In the genomic region with DNA sequence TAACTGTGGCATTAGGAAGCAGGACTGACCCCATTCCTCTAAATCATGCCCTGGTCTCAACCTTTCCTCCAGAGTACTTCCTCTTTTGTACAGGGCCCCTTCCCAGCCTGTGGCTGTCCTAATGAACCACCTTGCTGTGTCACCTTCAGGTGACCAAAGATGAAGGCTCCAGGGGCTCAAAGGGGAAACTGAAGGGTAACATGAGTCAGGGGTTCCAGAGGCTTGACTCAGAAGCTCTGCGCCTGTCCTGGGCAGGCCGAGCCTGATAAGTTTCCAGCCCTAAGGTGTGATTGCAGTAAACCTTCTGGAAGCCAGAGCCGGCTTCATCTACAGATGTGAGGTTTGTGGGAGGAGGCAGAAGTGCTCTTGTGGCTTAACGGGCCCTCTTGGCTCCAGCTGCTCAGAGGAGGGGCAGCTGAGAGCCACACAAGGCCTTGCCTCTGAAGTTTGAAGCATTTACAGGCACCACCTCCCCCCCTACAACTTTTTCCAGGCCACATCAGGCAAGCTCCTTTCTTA, we compare ENCODE assay signal across 1 cellular context.
A peak's percentile ranks its signal among the peaks of the same experiment; 100 is the strongest.
TF ChIP-seq lines count a peak whose summit lies in the region.

No MANE protein-coding gene starts in this region.

TF ChIP-seq in K562, 482 proteins besides CTCF, POLR2A, EP300 and RAD21 (continued from another document and continues in another):
- TF ChIP-seq ATF2 (CRISPR knock-in tag; IDR thresholded peaks at IDR 0.05) (no peak), CREB3 (tag; conservative IDR thresholded peaks at IDR 0.05; ENCODE audit: low read depth) (peak; percentile 66), ZNF764 (CRISPR knock-in tag; IDR thresholded peaks at IDR 0.05; ENCODE audit: low read depth) (no peak), STAT5A (IDR thresholded peaks at IDR 0.05; ENCODE audit: borderline replicate concordance, low read length) (0 out of 2 replicates have a peak, but pooled peaks have one; percentile 10), AFF1 (IDR thresholded peaks at IDR 0.05; ENCODE audit: low read depth in 1 of 2, partially characterized antibody in 2 of 2) (peak in 1 of 2 experiments; percentile 42), RUNX1 (IDR thresholded peaks at IDR 0.05; ENCODE audit: low read depth) (no peak), RFX5 (IDR thresholded peaks at IDR 0.05; ENCODE audit: low read depth, low read length) (no peak), ZNF644 (tag; IDR thresholded peaks at IDR 0.05; ENCODE audit: low read depth) (0 out of 2 replicates have a peak, but pooled peaks have one; percentile 54), TGIF2 (CRISPR knock-in tag; IDR thresholded peaks at IDR 0.05) (no peak), CLOCK (CRISPR knock-in tag; IDR thresholded peaks at IDR 0.05; ENCODE audit: borderline replicate concordance) (no peak), NELFE (IDR thresholded peaks at IDR 0.05; ENCODE audit: insufficient read depth, insufficient read length) (no peak), PPARD (CRISPR knock-in tag; IDR thresholded peaks at IDR 0.05) (no peak), ZNF311 (CRISPR knock-in tag; IDR thresholded peaks at IDR 0.05) (no peak), PTTG1 (tag; IDR thresholded peaks at IDR 0.05; ENCODE audit: low read depth) (peak; percentile 74; the same call in 1 of the 2 replicates), MTA3 (IDR thresholded peaks at IDR 0.05; ENCODE audit: borderline replicate concordance) (no peak), RCOR1 (IDR thresholded peaks at IDR 0.05; ENCODE audit: borderline replicate concordance in 1 of 2, low read depth in 2 of 2, low read length in 2 of 2) (peak; percentile 60 to 92; a peak in 3 of 4 replicates), CBX3 (IDR thresholded peaks at IDR 0.05; ENCODE audit: borderline replicate concordance in 1 of 2, low read length in 2 of 2) (no peak; a peak in 1 of 3 replicates), PHF21A (IDR thresholded peaks at IDR 0.05; ENCODE audit: borderline replicate concordance, low read depth) (peak; percentile 76; the same call in 1 of the 2 replicates), NUFIP1 (IDR thresholded peaks at IDR 0.05; ENCODE audit: partially characterized antibody) (no peak), CHD4 (IDR thresholded peaks at IDR 0.05; ENCODE audit: insufficient read depth, insufficient replicate concordance, low read depth, low read length, poor library complexity, severe bottlenecking) (no peak), CREM (IDR thresholded peaks at IDR 0.05; ENCODE audit: low read depth) (peak; percentile 38; the same call in 1 of the 2 replicates), SRF (CRISPR knock-in tag; IDR thresholded peaks at IDR 0.05) (peak in 1 of 2 experiments; percentile 32; a peak in 1 of 4 replicates), NFE2 (IDR thresholded peaks at IDR 0.05; ENCODE audit: low read depth) (peak; percentile 82), ZNF184 (CRISPR knock-in tag; IDR thresholded peaks at IDR 0.05) (no peak), ZNF224 (CRISPR knock-in tag; IDR thresholded peaks at IDR 0.05) (no peak), GTF2F1 (IDR thresholded peaks at IDR 0.05; ENCODE audit: low read depth, low read length) (no peak), KLF16 (IDR thresholded peaks at IDR 0.05) (0 out of 2 replicates have a peak, but pooled peaks have one; percentile 64), NFIC (IDR thresholded peaks at IDR 0.05) (peak; percentile 35; the same call in 1 of the 2 replicates), ZNF121 (CRISPR knock-in tag; conservative IDR thresholded peaks at IDR 0.05) (no peak), ZNF551 (CRISPR knock-in tag; IDR thresholded peaks at IDR 0.05) (no peak), CREBBP (IDR thresholded peaks at IDR 0.05; ENCODE audit: low read depth, low read length) (no peak), HMG20A (CRISPR knock-in tag; conservative IDR thresholded peaks at IDR 0.05) (no peak), TRIM28 (IDR thresholded peaks at IDR 0.05) (peak; percentile 12; the same call in 1 of the 2 replicates), TAF7 (tag; IDR thresholded peaks at IDR 0.05) (0 out of 2 replicates have a peak, but pooled peaks have one; percentile 39), CEBPB (tag; IDR thresholded peaks at IDR 0.05) (no peak), ZNF696 (CRISPR knock-in tag; conservative IDR thresholded peaks at IDR 0.05) (no peak), DPF2 (IDR thresholded peaks at IDR 0.05) (peak; percentile 81; the same call in 1 of the 2 replicates), BRCA1 (IDR thresholded peaks at IDR 0.05) (no peak), BRCA1 (CRISPR knock-in tag; IDR thresholded peaks at IDR 0.05) (no peak), PREB (CRISPR knock-in tag; IDR thresholded peaks at IDR 0.05) (no peak), ADNP (tag; IDR thresholded peaks at IDR 0.05) (no peak), CCAR2 (IDR thresholded peaks at IDR 0.05; ENCODE audit: low read depth, low read length) (no peak), ZNF561 (CRISPR knock-in tag; conservative IDR thresholded peaks at IDR 0.05) (no peak), DDX20 (tag; IDR thresholded peaks at IDR 0.05; ENCODE audit: low read depth) (peak; percentile 79)
- TF ChIP-seq, protein P1, sequence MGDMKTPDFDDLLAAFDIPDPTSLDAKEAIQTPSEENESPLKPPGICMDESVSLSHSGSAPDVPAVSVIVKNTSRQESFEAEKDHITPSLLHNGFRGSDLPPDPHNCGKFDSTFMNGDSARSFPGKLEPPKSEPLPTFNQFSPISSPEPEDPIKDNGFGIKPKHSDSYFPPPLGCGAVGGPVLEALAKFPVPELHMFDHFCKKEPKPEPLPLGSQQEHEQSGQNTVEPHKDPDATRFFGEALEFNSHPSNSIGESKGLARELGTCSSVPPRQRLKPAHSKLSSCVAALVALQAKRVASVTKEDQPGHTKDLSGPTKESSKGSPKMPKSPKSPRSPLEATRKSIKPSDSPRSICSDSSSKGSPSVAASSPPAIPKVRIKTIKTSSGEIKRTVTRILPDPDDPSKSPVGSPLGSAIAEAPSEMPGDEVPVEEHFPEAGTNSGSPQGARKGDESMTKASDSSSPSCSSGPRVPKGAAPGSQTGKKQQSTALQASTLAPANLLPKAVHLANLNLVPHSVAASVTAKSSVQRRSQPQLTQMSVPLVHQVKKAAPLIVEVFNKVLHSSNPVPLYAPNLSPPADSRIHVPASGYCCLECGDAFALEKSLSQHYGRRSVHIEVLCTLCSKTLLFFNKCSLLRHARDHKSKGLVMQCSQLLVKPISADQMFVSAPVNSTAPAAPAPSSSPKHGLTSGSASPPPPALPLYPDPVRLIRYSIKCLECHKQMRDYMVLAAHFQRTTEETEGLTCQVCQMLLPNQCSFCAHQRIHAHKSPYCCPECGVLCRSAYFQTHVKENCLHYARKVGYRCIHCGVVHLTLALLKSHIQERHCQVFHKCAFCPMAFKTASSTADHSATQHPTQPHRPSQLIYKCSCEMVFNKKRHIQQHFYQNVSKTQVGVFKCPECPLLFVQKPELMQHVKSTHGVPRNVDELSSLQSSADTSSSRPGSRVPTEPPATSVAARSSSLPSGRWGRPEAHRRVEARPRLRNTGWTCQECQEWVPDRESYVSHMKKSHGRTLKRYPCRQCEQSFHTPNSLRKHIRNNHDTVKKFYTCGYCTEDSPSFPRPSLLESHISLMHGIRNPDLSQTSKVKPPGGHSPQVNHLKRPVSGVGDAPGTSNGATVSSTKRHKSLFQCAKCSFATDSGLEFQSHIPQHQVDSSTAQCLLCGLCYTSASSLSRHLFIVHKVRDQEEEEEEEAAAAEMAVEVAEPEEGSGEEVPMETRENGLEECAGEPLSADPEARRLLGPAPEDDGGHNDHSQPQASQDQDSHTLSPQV (IDR thresholded peaks at IDR 0.05): peak; percentile 69; the same call in 1 of the 2 replicates
- TF ChIP-seq, protein P2, sequence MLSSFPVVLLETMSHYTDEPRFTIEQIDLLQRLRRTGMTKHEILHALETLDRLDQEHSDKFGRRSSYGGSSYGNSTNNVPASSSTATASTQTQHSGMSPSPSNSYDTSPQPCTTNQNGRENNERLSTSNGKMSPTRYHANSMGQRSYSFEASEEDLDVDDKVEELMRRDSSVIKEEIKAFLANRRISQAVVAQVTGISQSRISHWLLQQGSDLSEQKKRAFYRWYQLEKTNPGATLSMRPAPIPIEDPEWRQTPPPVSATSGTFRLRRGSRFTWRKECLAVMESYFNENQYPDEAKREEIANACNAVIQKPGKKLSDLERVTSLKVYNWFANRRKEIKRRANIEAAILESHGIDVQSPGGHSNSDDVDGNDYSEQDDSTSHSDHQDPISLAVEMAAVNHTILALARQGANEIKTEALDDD (IDR thresholded peaks at IDR 0.05): no peak
- TF ChIP-seq, protein P3, sequence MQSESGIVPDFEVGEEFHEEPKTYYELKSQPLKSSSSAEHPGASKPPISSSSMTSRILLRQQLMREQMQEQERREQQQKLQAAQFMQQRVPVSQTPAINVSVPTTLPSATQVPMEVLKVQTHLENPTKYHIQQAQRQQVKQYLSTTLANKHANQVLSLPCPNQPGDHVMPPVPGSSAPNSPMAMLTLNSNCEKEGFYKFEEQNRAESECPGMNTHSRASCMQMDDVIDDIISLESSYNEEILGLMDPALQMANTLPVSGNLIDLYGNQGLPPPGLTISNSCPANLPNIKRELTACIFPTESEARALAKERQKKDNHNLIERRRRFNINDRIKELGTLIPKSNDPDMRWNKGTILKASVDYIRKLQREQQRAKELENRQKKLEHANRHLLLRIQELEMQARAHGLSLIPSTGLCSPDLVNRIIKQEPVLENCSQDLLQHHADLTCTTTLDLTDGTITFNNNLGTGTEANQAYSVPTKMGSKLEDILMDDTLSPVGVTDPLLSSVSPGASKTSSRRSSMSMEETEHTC (IDR thresholded peaks at IDR 0.05): no peak; the same call in 1 of the 2 replicates
